29 cellular contexts compared by ENCODE assay signal in genomic region chr16:78242231-78242630, GRCh38.
DNase-seq lines count a peak whose midpoint lies in the region; ATAC-seq, FAIRE-seq and TF ChIP-seq lines count a peak whose summit lies in the region.
"Had no signal": no experiment of that assay in that cellular context is flagged by ENCODE, and none has a peak within 500 bp of the region (broad histone marks: within the 10 kb centered on the region; RNA-seq: fewer than 3 reads in every experiment).

No MANE protein-coding gene starts in this region.

- no peak overlapping the region for H3K4me3 ChIP-seq in Caco-2 (ENCODE audit: low read depth, low read length)
- no peak overlapping the region for H3K4me3 ChIP-seq in HepG2 (replicated peaks in 1 of 3; ENCODE audit: insufficient read depth in 1 of 3, low read depth in 2 of 3, low read length in 3 of 3)
- H3K4me3 ChIP-seq: GM23338, upper lobe of right lung had no signal

- H3K36me3 Mint-ChIP-seq in Caco-2 (ENCODE audit: insufficient read depth, unreplicated experiment) = peaks cover 49% of the 10 kb centered on the region
- no peaks in the 10 kb centered on the region for H3K36me3 Mint-ChIP-seq in progenitor cell of endocrine pancreas (ENCODE audit: insufficient read depth)
- H3K36me3 Mint-ChIP-seq: activated naive CD4-positive, alpha-beta T cell treated with anti-CD3 and anti-CD28 coated beads, Interleukin-2, amount 50 U/mL, for 72 hours had no signal

- TF ChIP-seq CTCF in Caco-2 (IDR thresholded peaks at IDR 0.05; ENCODE audit: insufficient read depth in 1 of 2, low read depth in 1 of 2, low read length in 1 of 2, severe bottlenecking in 1 of 2, unreplicated experiment in 1 of 2) (no peak), HepG2 (CRISPR knock-in tag; IDR thresholded peaks at IDR 0.05) (no peak), progenitor cell of endocrine pancreas (IDR thresholded peaks at IDR 0.05; ENCODE audit: unreplicated experiment) (no peak)

- BruUV-seq in Caco-2 (replicated peaks; lab: Mats Ljungman, UMichigan) (no TSS peak), HepG2 (replicated peaks; lab: Mats Ljungman, UMichigan) (no TSS peak)

- TF ChIP-seq EP300 in HepG2 (IDR thresholded peaks at IDR 0.05; ENCODE audit: low read depth in 2 of 2, low read length in 2 of 2) = no peak
- TF ChIP-seq EP300 in HepG2 (CRISPR knock-in tag; IDR thresholded peaks at IDR 0.05; ENCODE audit: borderline replicate concordance) = no peak

- no peaks in the 10 kb centered on the region for H3K27me3 ChIP-seq in Caco-2 (replicated peaks; ENCODE audit: control insufficient read depth, insufficient read depth, low read length)
- H3K27me3 ChIP-seq in HepG2 (ENCODE audit: control insufficient read depth in 1 of 2, insufficient read depth in 2 of 2, low read length in 2 of 2) = no peaks in the 10 kb centered on the region
- H3K27me3 ChIP-seq: upper lobe of right lung had no signal

- H3K79me2 ChIP-seq in HepG2 (ENCODE audit: insufficient read depth, low read length) = no peaks in the 10 kb centered on the region

- H3K9me3 ChIP-seq in Caco-2 = no peaks in the 10 kb centered on the region
- no peaks in the 10 kb centered on the region for H3K9me3 ChIP-seq in HepG2 (ENCODE audit: low read length)
- H3K9me3 ChIP-seq: upper lobe of right lung had no signal

- no peaks in the 10 kb centered on the region for H3K36me3 ChIP-seq in Caco-2 (ENCODE audit: control insufficient read depth, insufficient read depth, low read length)
- no peaks in the 10 kb centered on the region for H3K36me3 ChIP-seq in HepG2 (replicated peaks in 1 of 2; ENCODE audit: control insufficient read depth in 1 of 2, insufficient read depth in 2 of 2, low read length in 2 of 2)
- H3K36me3 ChIP-seq: upper lobe of right lung had no signal

- no peak for DNase-seq in Caco-2
- DNase-seq in HepG2 (ENCODE audit: low spot score) = peak; percentile 41
- no peak for DNase-seq in progenitor cell of endocrine pancreas (ENCODE audit: low spot score, unreplicated experiment)
- no peak for DNase-seq in activated CD8-positive, alpha-beta memory T cell treated with anti-CD3 and anti-CD28 coated beads, Interleukin-2, amount 50 U/mL, for 4 hours
- DNase-seq in GOT3 (lab: John Stamatoyannopoulos, UW) = no peak
- no peak for DNase-seq in NCI-H510A treated with DMSO at 0.1 percent for 48 hours (lab: John Stamatoyannopoulos, UW)
- no peak for DNase-seq in NCI-H1694 (lab: John Stamatoyannopoulos, UW)
- DNase-seq: activated T-cell treated with anti-CD3 and anti-CD28 coated beads for 4 hours; amygdala; HFFc6; hypothalamus; KBM-7; left ventricle myocardium superior; naive thymus-derived CD8-positive, alpha-beta T cell; NCI-H1092 treated with DMSO at 0.1 percent for 48 hours; NCI-H187 treated with DMSO at 0.1 percent for 48 hours; NCI-H526; occipital lobe; Right ventricle myocardium superior; small intestine; stimulated activated naive B cell treated with anti-CD40 and anti-IgM and Interleukin-4, amounts not matched to agents 10 μg/mL and 1 μg/mL and 100 μg/mL, for 72 hours; T-helper 2 cell; upper lobe of right lung had no signal

- H3K4me1 ChIP-seq in Caco-2 (peaks cover 74% of the 10 kb centered on the region), HepG2 (ENCODE audit: insufficient read depth, low read length) (peaks cover 53% of the 10 kb centered on the region)
- H3K4me1 ChIP-seq: upper lobe of right lung had no signal

- no peak for ATAC-seq in HepG2
- ATAC-seq: activated naive CD4-positive, alpha-beta T cell treated with anti-CD3 and anti-CD28 coated beads, Interleukin-2, amount 50 U/mL, for 72 hours; GM23338; left ventricle myocardium superior; naive thymus-derived CD8-positive, alpha-beta T cell; Panc1; stimulated activated naive B cell treated with anti-CD40 and anti-IgM and Interleukin-4, amounts not matched to agents 10 μg/mL and 1 μg/mL and 100 μg/mL, for 72 hours; upper lobe of right lung had no signal

- no peak overlapping the region for H2AFZ ChIP-seq in HepG2 (ENCODE audit: low read length)
- H2AFZ ChIP-seq: GM23338 had no signal

- TF ChIP-seq RAD21 in HepG2 (CRISPR knock-in tag; IDR thresholded peaks at IDR 0.05) = no peak

- H3K9me3 Mint-ChIP-seq in Caco-2 (ENCODE audit: unreplicated experiment) (peaks cover 25% of the 10 kb centered on the region), progenitor cell of endocrine pancreas (ENCODE audit: low read depth) (peaks cover 4% of the 10 kb centered on the region)
- H3K9me3 Mint-ChIP-seq: activated naive CD4-positive, alpha-beta T cell treated with anti-CD3 and anti-CD28 coated beads, Interleukin-2, amount 50 U/mL, for 72 hours; GM23338; naive thymus-derived CD8-positive, alpha-beta T cell; stimulated activated naive B cell treated with anti-CD40 and anti-IgM and Interleukin-4, amounts not matched to agents 10 μg/mL and 1 μg/mL and 100 μg/mL, for 72 hours had no signal

- no peak for TF ChIP-seq POLR2A in HepG2 (IDR thresholded peaks at IDR 0.05; ENCODE audit: insufficient read depth in 1 of 2, low read depth in 2 of 2, low read length in 2 of 2)

- H3K27me3 Mint-ChIP-seq in Caco-2 (ENCODE audit: insufficient read depth, unreplicated experiment) (no peaks in the 10 kb centered on the region), progenitor cell of endocrine pancreas (no peaks in the 10 kb centered on the region)
- H3K27me3 Mint-ChIP-seq: naive thymus-derived CD8-positive, alpha-beta T cell; stimulated activated naive B cell treated with anti-CD40 and anti-IgM and Interleukin-4, amounts not matched to agents 10 μg/mL and 1 μg/mL and 100 μg/mL, for 72 hours had no signal

- in situ Hi-C loops in HepG2 (cut with HindIII; ENCODE audit: extremely low pct_ligation_motif_present, low pct_unique_long_range_greater_than_20kb) = loop anchor here (25.0 kb wide), 2 partner anchors 795 to 1370 kb away; partner anchors contain the start of gene MAF

- intact Hi-C loops in Caco-2 (cut with micrococcal nuclease; ENCODE audit: unreplicated experiment) (loop anchor here (5.0 kb wide), 3 partner anchors 100 to 1360 kb away; partner anchors contain the start of gene MAF), HepG2 (cut with micrococcal nuclease; ENCODE audit: unreplicated experiment) (loop anchor here (5.0 kb wide), 1 partner anchor 265 kb away; no protein-coding TSS in a partner anchor)

- CTCF ChIA-PET in Caco-2 (lab: Charles Lee) (no interaction called here), HepG2 (lab: Yijun Ruan, JAX; ENCODE audit: low intra/inter-chr PET ratio, low total read pairs) (no interaction called here)

- H3K27ac Mint-ChIP-seq in Caco-2 (ENCODE audit: unreplicated experiment) (peak overlapping the region; percentile 97), progenitor cell of endocrine pancreas (peak overlapping the region; percentile 97)
- H3K27ac Mint-ChIP-seq: activated naive CD4-positive, alpha-beta T cell treated with anti-CD3 and anti-CD28 coated beads, Interleukin-2, amount 50 U/mL, for 72 hours; GM23338; HFFc6; stimulated activated naive B cell treated with anti-CD40 and anti-IgM and Interleukin-4, amounts not matched to agents 10 μg/mL and 1 μg/mL and 100 μg/mL, for 72 hours had no signal

- H4K20me1 ChIP-seq in HepG2 (ENCODE audit: insufficient read depth, low read length) = no peaks in the 10 kb centered on the region

- H3K4me3 Mint-ChIP-seq in Caco-2 (ENCODE audit: unreplicated experiment) (peak overlapping the region; percentile 52), progenitor cell of endocrine pancreas (ENCODE audit: low read depth) (peak overlapping the region; percentile 46)
- H3K4me3 Mint-ChIP-seq: GM23338; HFFc6; naive thymus-derived CD8-positive, alpha-beta T cell; stimulated activated naive B cell treated with anti-CD40 and anti-IgM and Interleukin-4, amounts not matched to agents 10 μg/mL and 1 μg/mL and 100 μg/mL, for 72 hours had no signal

- no peak overlapping the region for H3K9ac ChIP-seq in HepG2 (ENCODE audit: insufficient read depth, low read depth, low read length)

- 19% methylated on average over 5 of the region's 5 CpGs for WGBS in HepG2 (ENCODE audit: low lambda C conversion rate)

- H3K4me1 Mint-ChIP-seq in Caco-2 (ENCODE audit: low read depth, unreplicated experiment) = peaks cover 87% of the 10 kb centered on the region
- H3K4me1 Mint-ChIP-seq in progenitor cell of endocrine pancreas (ENCODE audit: low read depth) = peaks cover 58% of the 10 kb centered on the region
- H3K4me1 Mint-ChIP-seq: stimulated activated naive B cell treated with anti-CD40 and anti-IgM and Interleukin-4, amounts not matched to agents 10 μg/mL and 1 μg/mL and 100 μg/mL, for 72 hours had no signal

- POLR2A ChIA-PET in Caco-2 (lab: Charles Lee) = no interaction called here
- POLR2A ChIA-PET in HepG2 (lab: Yijun Ruan, JAX) = interaction anchor here (0.7 kb wide), 1 partner anchor 264 kb away, joined by 3 read pairs; no protein-coding TSS in a partner anchor

- H3K4me2 ChIP-seq in HepG2 (ENCODE audit: low read depth, low read length) = peak overlapping the region; percentile 47
- H3K4me2 ChIP-seq: GM23338 had no signal

- FAIRE-seq in endometrium (lab: Jason Lieb, UNC) = peak; percentile 91
- peak; percentile 42 for FAIRE-seq in HepG2 (lab: Jason Lieb, UNC)
- FAIRE-seq: bronchial epithelial cell, HTR-8/SVneo, small intestine had no signal

- H3K27ac ChIP-seq in HepG2 (ENCODE audit: extremely low read length, insufficient read depth, low read length) = no peak overlapping the region
- H3K27ac ChIP-seq: upper lobe of right lung had no signal

TF ChIP-seq in HepG2, 621 proteins besides CTCF, POLR2A, EP300 and RAD21 (continues in another document):
- TF ChIP-seq ZNF749 (CRISPR knock-in tag; IDR thresholded peaks at IDR 0.05; ENCODE audit: borderline replicate concordance) (no peak), SAP130 (CRISPR knock-in tag; IDR thresholded peaks at IDR 0.05; ENCODE audit: low read depth) (no peak), ZKSCAN1 (IDR thresholded peaks at IDR 0.05; ENCODE audit: low read length) (no peak), ELF4 (CRISPR knock-in tag; IDR thresholded peaks at IDR 0.05; ENCODE audit: borderline replicate concordance) (no peak), ZC3H4 (CRISPR knock-in tag; IDR thresholded peaks at IDR 0.05; ENCODE audit: borderline replicate concordance) (no peak), GMEB1 (CRISPR knock-in tag; IDR thresholded peaks at IDR 0.05; ENCODE audit: borderline replicate concordance) (no peak)
